9 cellular contexts compared by ENCODE assay signal in genomic region chr1:155598842-155599331, GRCh38. TPM values are rescaled to one million over a fixed set of nuclear protein-coding genes. Genes with fewer than 3 reads are reported as not detected.
DNase-seq lines count a peak whose midpoint lies in the region; ATAC-seq and TF ChIP-seq lines count a peak whose summit lies in the region.
"Had no signal": no experiment of that assay in that cellular context is flagged by ENCODE, and none has a peak within 500 bp of the region (broad histone marks: within the 10 kb centered on the region; RNA-seq: fewer than 3 reads in every experiment).

No MANE protein-coding gene starts in this region.

- no peaks in the 10 kb centered on the region for H3K36me3 ChIP-seq in HEK293 (ENCODE audit: control insufficient read depth in 2 of 2, insufficient read depth in 1 of 2, low read length in 2 of 2)
- H3K36me3 ChIP-seq: tibial nerve had no signal

- no peak for TF ChIP-seq CTCF in HEK293 (tag by site-specific recombination; IDR thresholded peaks at IDR 0.05)
- no peak for TF ChIP-seq CTCF in glutamatergic neuron (IDR thresholded peaks at IDR 0.05; ENCODE audit: partially characterized antibody, unreplicated experiment)

- ATAC-seq in activated T-cell treated with anti-CD3 and anti-CD28 coated beads, Interleukin-2, amount 50 U/mL, for 4 hours = peak; percentile 41 to 53
- ATAC-seq in sciatic nerve = peak; percentile 79
- no peak for ATAC-seq in HG03354 (IDR thresholded peaks at IDR 0.05; ENCODE audit: poor library complexity, severe bottlenecking, unreplicated experiment)

- intact Hi-C loops in sciatic nerve (cut with DNase I) = no loop called here

- no peaks in the 10 kb centered on the region for H3K9me3 ChIP-seq in HEK293 (ENCODE audit: control insufficient read depth, insufficient read depth, low read depth, low read length)
- H3K9me3 ChIP-seq: tibial nerve had no signal

- no peak for DNase-seq in activated T-cell treated with anti-CD3 and anti-CD28 coated beads, Interleukin-2, amount 50 U/mL, for 4 hours
- DNase-seq in glutamatergic neuron = peak; percentile 26
- peak; percentile 57 for DNase-seq in sciatic nerve (ENCODE audit: low spot score)
- DNase-seq in iPS-NIHi11 (ENCODE audit: low spot score) = no peak
- DNase-seq in NCI-H1092 treated with DMSO at 0.1 percent for 48 hours (lab: John Stamatoyannopoulos, UW) = no peak
- no peak for DNase-seq in NCI-H146 (lab: John Stamatoyannopoulos, UW)

- no peaks in the 10 kb centered on the region for H3K4me1 ChIP-seq in HEK293 (ENCODE audit: control insufficient read depth, insufficient read depth, low read length)
- H3K4me1 ChIP-seq: tibial nerve had no signal

- peak overlapping the region; percentile 75 for H3K27ac Mint-ChIP-seq in glutamatergic neuron (ENCODE audit: unreplicated experiment)

- H3K4me1 Mint-ChIP-seq in activated T-cell treated with anti-CD3 and anti-CD28 coated beads, Interleukin-2, amount 50 U/mL, for 4 hours (ENCODE audit: low read depth) = peaks cover 11% of the 10 kb centered on the region
- H3K4me1 Mint-ChIP-seq in glutamatergic neuron (ENCODE audit: low read depth, unreplicated experiment) = peaks cover 17% of the 10 kb centered on the region

- peak overlapping the region; percentile 75 for H3K4me3 Mint-ChIP-seq in activated T-cell treated with anti-CD3 and anti-CD28 coated beads, Interleukin-2, amount 50 U/mL, for 4 hours
- H3K4me3 Mint-ChIP-seq in glutamatergic neuron (ENCODE audit: unreplicated experiment) = peak overlapping the region; percentile 75

- no peaks in the 10 kb centered on the region for H3K27me3 Mint-ChIP-seq in activated T-cell treated with anti-CD3 and anti-CD28 coated beads, Interleukin-2, amount 50 U/mL, for 4 hours (ENCODE audit: low read depth)
- H3K27me3 Mint-ChIP-seq in glutamatergic neuron (ENCODE audit: unreplicated experiment) = no peaks in the 10 kb centered on the region

- H3K9me3 Mint-ChIP-seq in activated T-cell treated with anti-CD3 and anti-CD28 coated beads, Interleukin-2, amount 50 U/mL, for 4 hours = no peaks in the 10 kb centered on the region
- peaks cover 2% of the 10 kb centered on the region for H3K9me3 Mint-ChIP-seq in glutamatergic neuron (ENCODE audit: unreplicated experiment)

- no peak overlapping the region for H3K4me3 ChIP-seq in HEK293 (ENCODE audit: low read depth, low read length)

- CTCF ChIA-PET in HEK293 (lab: Yijun Ruan, JAX) = interaction anchor here (0.6 to 1.3 kb wide), 4 partner anchors 9 to 422 kb away, joined by 3 to 4 read pairs (median 3); no protein-coding TSS in a partner anchor

- no peaks in the 10 kb centered on the region for H3K36me3 Mint-ChIP-seq in activated T-cell treated with anti-CD3 and anti-CD28 coated beads, Interleukin-2, amount 50 U/mL, for 4 hours (ENCODE audit: insufficient read depth)
- no peaks in the 10 kb centered on the region for H3K36me3 Mint-ChIP-seq in glutamatergic neuron (ENCODE audit: unreplicated experiment)

- H3K27ac ChIP-seq in HEK293 (ENCODE audit: extremely low read depth, low read depth, low read length) = 0 out of 2 replicates have a peak overlapping the region, but pooled peaks have one; percentile 8
- H3K27ac ChIP-seq: tibial nerve had no signal

- POLR2A ChIA-PET in HEK293 (lab: Yijun Ruan, JAX) = interaction anchor here (0.7 kb wide), 1 partner anchor 326 kb away, joined by 3 read pairs; the partner anchor contains the start of gene CLK2

TF ChIP-seq in HEK293, 187 proteins besides CTCF, POLR2A, EP300 and RAD21:
- TF ChIP-seq ZBTB17 (tag by site-specific recombination; IDR thresholded peaks at IDR 0.05) (peak; percentile 58), ZNF133 (tag by site-specific recombination; IDR thresholded peaks at IDR 0.05) (no peak), KLF1 (tag by site-specific recombination; IDR thresholded peaks at IDR 0.05) (no peak), ZNF518A (tag by site-specific recombination; conservative IDR thresholded peaks at IDR 0.05; ENCODE audit: low read depth) (no peak), ZNF777 (tag by site-specific recombination; IDR thresholded peaks at IDR 0.05; ENCODE audit: borderline replicate concordance) (no peak), ZNF585B (tag by site-specific recombination; IDR thresholded peaks at IDR 0.05) (peak; percentile 32), ZNF211 (tag by site-specific recombination; IDR thresholded peaks at IDR 0.05; ENCODE audit: low read depth) (no peak)

RNA-seq across cellular contexts. Expression of gene MSTO1, which starts 11.1 kb away (rescaled TPM):
- total RNA-seq in activated T-cell treated with anti-CD3 and anti-CD28 coated beads, Interleukin-2, amount 50 U/mL, for 4 hours = 100 to 1,000 TPM; 133 to 139 (median 135) TPM
- 55.7 TPM for total RNA-seq in glutamatergic neuron (ENCODE audit: unreplicated experiment)
- total RNA-seq in sciatic nerve = 56.6 TPM

RNA-seq across cellular contexts. Expression of gene ASH1L, which starts 36.3 kb away (rescaled TPM):
- total RNA-seq in activated T-cell treated with anti-CD3 and anti-CD28 coated beads, Interleukin-2, amount 50 U/mL, for 4 hours = 10 to 100 TPM; 23.9 to 27.7 (median 25.5) TPM
- total RNA-seq in glutamatergic neuron (ENCODE audit: unreplicated experiment) (43.0 TPM), sciatic nerve (129 TPM)

Comparison
In these comparisons a context has a peak if more than half of its experiments do, and no peak if none do; other contexts are left out.
1. DNase-seq: peak in glutamatergic neuron (single experiment) and sciatic nerve (single experiment); none in activated T-cell treated with anti-CD3 and anti-CD28 coated beads, Interleukin-2, amount 50 U/mL, for 4 hours (single experiment), iPS-NIHi11 (single experiment), NCI-H1092 treated with DMSO at 0.1 percent for 48 hours (single experiment) and NCI-H146 (single experiment).